ENCODE assay signal across 1 cellular context in the genomic region with DNA sequence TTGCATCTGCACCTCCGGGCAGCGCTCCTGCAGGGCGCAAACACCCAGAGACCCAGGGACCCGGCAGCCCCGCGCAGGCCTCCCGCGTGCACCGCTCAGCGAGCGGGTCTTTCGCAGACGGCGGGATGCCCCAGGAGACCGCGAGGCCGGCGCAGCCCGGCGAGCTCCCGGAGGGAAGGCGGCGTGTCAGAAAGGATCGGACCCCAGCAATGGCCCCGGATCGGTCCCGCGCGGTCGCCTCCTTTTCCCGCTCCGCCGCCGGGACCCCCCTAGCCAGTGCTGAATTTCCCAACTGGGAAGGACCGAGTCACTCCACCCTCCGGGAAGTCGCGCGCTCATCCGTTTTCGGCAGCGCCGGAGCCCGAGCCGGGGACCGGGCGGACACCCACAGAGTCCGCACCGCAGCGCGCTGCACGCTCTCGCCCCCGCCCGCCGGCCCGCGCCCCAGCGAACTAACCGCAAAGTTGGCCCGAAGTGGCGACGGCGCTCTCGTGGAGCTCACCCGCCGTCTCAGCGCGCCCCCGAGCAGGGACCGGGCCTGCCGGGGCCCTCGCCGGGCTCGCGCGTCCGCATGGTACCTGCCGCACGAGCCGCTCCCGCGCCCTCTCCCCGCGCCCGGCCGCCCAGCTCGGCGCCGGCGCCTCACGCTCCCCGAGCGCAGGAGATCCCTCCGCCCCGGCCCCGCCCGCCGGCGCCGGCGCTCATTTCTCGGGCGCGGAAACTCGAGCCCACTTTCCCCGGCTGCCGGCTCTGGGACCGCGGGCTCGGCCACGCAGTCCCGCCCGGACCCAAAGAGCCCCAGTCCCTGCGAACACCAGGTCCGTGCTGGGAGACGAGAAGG.
TF ChIP-seq lines count a peak whose summit lies in the region.

A gene with protein sequence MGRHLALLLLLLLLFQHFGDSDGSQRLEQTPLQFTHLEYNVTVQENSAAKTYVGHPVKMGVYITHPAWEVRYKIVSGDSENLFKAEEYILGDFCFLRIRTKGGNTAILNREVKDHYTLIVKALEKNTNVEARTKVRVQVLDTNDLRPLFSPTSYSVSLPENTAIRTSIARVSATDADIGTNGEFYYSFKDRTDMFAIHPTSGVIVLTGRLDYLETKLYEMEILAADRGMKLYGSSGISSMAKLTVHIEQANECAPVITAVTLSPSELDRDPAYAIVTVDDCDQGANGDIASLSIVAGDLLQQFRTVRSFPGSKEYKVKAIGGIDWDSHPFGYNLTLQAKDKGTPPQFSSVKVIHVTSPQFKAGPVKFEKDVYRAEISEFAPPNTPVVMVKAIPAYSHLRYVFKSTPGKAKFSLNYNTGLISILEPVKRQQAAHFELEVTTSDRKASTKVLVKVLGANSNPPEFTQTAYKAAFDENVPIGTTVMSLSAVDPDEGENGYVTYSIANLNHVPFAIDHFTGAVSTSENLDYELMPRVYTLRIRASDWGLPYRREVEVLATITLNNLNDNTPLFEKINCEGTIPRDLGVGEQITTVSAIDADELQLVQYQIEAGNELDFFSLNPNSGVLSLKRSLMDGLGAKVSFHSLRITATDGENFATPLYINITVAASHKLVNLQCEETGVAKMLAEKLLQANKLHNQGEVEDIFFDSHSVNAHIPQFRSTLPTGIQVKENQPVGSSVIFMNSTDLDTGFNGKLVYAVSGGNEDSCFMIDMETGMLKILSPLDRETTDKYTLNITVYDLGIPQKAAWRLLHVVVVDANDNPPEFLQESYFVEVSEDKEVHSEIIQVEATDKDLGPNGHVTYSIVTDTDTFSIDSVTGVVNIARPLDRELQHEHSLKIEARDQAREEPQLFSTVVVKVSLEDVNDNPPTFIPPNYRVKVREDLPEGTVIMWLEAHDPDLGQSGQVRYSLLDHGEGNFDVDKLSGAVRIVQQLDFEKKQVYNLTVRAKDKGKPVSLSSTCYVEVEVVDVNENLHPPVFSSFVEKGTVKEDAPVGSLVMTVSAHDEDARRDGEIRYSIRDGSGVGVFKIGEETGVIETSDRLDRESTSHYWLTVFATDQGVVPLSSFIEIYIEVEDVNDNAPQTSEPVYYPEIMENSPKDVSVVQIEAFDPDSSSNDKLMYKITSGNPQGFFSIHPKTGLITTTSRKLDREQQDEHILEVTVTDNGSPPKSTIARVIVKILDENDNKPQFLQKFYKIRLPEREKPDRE (N-terminal part only) (minus strand): TSS at position 650 of the 841 bp plus-strand sequence. CDS start 14,029 bp downstream, outside the sequence.

TF ChIP-seq in HepG2, 621 proteins besides CTCF, POLR2A, EP300 and RAD21 (continued from another document and continues in another):
- TF ChIP-seq, protein P1, sequence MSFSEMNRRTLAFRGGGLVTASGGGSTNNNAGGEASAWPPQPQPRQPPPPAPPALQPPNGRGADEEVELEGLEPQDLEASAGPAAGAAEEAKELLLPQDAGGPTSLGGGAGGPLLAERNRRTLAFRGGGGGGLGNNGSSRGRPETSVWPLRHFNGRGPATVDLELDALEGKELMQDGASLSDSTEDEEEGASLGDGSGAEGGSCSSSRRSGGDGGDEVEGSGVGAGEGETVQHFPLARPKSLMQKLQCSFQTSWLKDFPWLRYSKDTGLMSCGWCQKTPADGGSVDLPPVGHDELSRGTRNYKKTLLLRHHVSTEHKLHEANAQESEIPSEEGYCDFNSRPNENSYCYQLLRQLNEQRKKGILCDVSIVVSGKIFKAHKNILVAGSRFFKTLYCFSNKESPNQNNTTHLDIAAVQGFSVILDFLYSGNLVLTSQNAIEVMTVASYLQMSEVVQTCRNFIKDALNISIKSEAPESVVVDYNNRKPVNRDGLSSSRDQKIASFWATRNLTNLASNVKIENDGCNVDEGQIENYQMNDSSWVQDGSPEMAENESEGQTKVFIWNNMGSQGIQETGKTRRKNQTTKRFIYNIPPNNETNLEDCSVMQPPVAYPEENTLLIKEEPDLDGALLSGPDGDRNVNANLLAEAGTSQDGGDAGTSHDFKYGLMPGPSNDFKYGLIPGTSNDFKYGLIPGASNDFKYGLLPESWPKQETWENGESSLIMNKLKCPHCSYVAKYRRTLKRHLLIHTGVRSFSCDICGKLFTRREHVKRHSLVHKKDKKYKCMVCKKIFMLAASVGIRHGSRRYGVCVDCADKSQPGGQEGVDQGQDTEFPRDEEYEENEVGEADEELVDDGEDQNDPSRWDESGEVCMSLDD (CRISPR knock-in tag; IDR thresholded peaks at IDR 0.05; ENCODE audit: borderline replicate concordance) = peak; percentile 10; the same call in 1 of the 2 replicates
- TF ChIP-seq ZNF432 (CRISPR knock-in tag; IDR thresholded peaks at IDR 0.05; ENCODE audit: borderline replicate concordance) (no peak), ZNF616 (CRISPR knock-in tag; IDR thresholded peaks at IDR 0.05; ENCODE audit: low read depth) (no peak), HIVEP1 (CRISPR knock-in tag; IDR thresholded peaks at IDR 0.05) (no peak), ZFYVE20 (CRISPR knock-in tag; IDR thresholded peaks at IDR 0.05; ENCODE audit: borderline replicate concordance, low read depth) (no peak), RBAK (CRISPR knock-in tag; IDR thresholded peaks at IDR 0.05) (no peak), ZBTB42 (CRISPR knock-in tag; IDR thresholded peaks at IDR 0.05) (0 out of 2 replicates have a peak, but pooled peaks have one; percentile 27), MZF1 (CRISPR knock-in tag; IDR thresholded peaks at IDR 0.05; ENCODE audit: borderline replicate concordance) (no peak), NFE2L1 (CRISPR knock-in tag; IDR thresholded peaks at IDR 0.05; ENCODE audit: borderline replicate concordance) (no peak), SAP130 (CRISPR knock-in tag; IDR thresholded peaks at IDR 0.05; ENCODE audit: low read depth) (peak; percentile 44), TBP (CRISPR knock-in tag; IDR thresholded peaks at IDR 0.05) (no peak), ZNF605 (CRISPR knock-in tag; IDR thresholded peaks at IDR 0.05) (no peak; the same call in 1 of the 2 replicates), ZNF652 (CRISPR knock-in tag; IDR thresholded peaks at IDR 0.05; ENCODE audit: borderline replicate concordance, low read depth) (no peak), SUZ12 (IDR thresholded peaks at IDR 0.05; ENCODE audit: low read depth, low read length) (no peak), NR2C2 (CRISPR knock-in tag; IDR thresholded peaks at IDR 0.05; ENCODE audit: borderline replicate concordance) (peak; percentile 34), ZNF773 (CRISPR knock-in tag; IDR thresholded peaks at IDR 0.05; ENCODE audit: borderline replicate concordance) (peak; percentile 23; the same call in 1 of the 2 replicates), ATF7 (IDR thresholded peaks at IDR 0.05) (no peak), ATF7 (CRISPR knock-in tag; IDR thresholded peaks at IDR 0.05) (no peak), CAMTA2 (CRISPR knock-in tag; IDR thresholded peaks at IDR 0.05; ENCODE audit: borderline replicate concordance) (no peak), EHMT2 (IDR thresholded peaks at IDR 0.05; ENCODE audit: borderline replicate concordance, low read depth, low read length) (no peak), ZNF780A (CRISPR knock-in tag; IDR thresholded peaks at IDR 0.05) (no peak), GATA4 (IDR thresholded peaks at IDR 0.05; ENCODE audit: borderline replicate concordance, low read depth) (no peak), ZNF816 (CRISPR knock-in tag; IDR thresholded peaks at IDR 0.05; ENCODE audit: borderline replicate concordance) (no peak), ZNF782 (CRISPR knock-in tag; IDR thresholded peaks at IDR 0.05; ENCODE audit: borderline replicate concordance) (no peak; the same call in 1 of the 2 replicates), ZMYM3 (CRISPR knock-in tag; IDR thresholded peaks at IDR 0.05) (no peak), SNAI1 (CRISPR knock-in tag; IDR thresholded peaks at IDR 0.05; ENCODE audit: borderline replicate concordance) (0 out of 2 replicates have a peak, but pooled peaks have one; percentile 25), STAG1 (CRISPR knock-in tag; IDR thresholded peaks at IDR 0.05) (peak; percentile 21; the same call in 1 of the 2 replicates), MIER2 (CRISPR knock-in tag; IDR thresholded peaks at IDR 0.05) (no peak), HES4 (CRISPR knock-in tag; IDR thresholded peaks at IDR 0.05; ENCODE audit: borderline replicate concordance) (no peak), ZKSCAN5 (CRISPR knock-in tag; IDR thresholded peaks at IDR 0.05) (no peak), RNF2 (conservative IDR thresholded peaks at IDR 0.05; ENCODE audit: low read depth) (0 out of 2 replicates have a peak, but pooled peaks have one; percentile 21), KLF13 (CRISPR knock-in tag; IDR thresholded peaks at IDR 0.05) (no peak), HNRNPH1 (optimal IDR thresholded peaks at IDR 0.05; ENCODE audit: low read depth, low read length) (no peak), CBFB (CRISPR knock-in tag; IDR thresholded peaks at IDR 0.05) (no peak), HOXA5 (CRISPR knock-in tag; IDR thresholded peaks at IDR 0.05) (peak; percentile 54; the same call in 1 of the 2 replicates), FOSL2 (CRISPR knock-in tag; IDR thresholded peaks at IDR 0.05) (no peak; the same call in 1 of the 2 replicates), ZNF225 (CRISPR knock-in tag; IDR thresholded peaks at IDR 0.05) (no peak; the same call in 1 of the 2 replicates)
- TF ChIP-seq, protein P2, sequence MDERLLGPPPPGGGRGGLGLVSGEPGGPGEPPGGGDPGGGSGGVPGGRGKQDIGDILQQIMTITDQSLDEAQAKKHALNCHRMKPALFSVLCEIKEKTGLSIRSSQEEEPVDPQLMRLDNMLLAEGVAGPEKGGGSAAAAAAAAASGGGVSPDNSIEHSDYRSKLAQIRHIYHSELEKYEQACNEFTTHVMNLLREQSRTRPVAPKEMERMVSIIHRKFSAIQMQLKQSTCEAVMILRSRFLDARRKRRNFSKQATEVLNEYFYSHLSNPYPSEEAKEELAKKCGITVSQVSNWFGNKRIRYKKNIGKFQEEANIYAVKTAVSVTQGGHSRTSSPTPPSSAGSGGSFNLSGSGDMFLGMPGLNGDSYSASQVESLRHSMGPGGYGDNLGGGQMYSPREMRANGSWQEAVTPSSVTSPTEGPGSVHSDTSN (CRISPR knock-in tag; IDR thresholded peaks at IDR 0.05) = no peak
- TF ChIP-seq, protein P3, sequence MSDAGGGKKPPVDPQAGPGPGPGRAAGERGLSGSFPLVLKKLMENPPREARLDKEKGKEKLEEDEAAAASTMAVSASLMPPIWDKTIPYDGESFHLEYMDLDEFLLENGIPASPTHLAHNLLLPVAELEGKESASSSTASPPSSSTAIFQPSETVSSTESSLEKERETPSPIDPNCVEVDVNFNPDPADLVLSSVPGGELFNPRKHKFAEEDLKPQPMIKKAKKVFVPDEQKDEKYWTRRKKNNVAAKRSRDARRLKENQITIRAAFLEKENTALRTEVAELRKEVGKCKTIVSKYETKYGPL (CRISPR knock-in tag; IDR thresholded peaks at IDR 0.05) = peak; percentile 21; the same call in 1 of the 2 replicates
- TF ChIP-seq, protein P4, sequence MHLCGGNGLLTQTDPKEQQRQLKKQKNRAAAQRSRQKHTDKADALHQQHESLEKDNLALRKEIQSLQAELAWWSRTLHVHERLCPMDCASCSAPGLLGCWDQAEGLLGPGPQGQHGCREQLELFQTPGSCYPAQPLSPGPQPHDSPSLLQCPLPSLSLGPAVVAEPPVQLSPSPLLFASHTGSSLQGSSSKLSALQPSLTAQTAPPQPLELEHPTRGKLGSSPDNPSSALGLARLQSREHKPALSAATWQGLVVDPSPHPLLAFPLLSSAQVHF (CRISPR knock-in tag; IDR thresholded peaks at IDR 0.05) = no peak
- TF ChIP-seq, protein P5, sequence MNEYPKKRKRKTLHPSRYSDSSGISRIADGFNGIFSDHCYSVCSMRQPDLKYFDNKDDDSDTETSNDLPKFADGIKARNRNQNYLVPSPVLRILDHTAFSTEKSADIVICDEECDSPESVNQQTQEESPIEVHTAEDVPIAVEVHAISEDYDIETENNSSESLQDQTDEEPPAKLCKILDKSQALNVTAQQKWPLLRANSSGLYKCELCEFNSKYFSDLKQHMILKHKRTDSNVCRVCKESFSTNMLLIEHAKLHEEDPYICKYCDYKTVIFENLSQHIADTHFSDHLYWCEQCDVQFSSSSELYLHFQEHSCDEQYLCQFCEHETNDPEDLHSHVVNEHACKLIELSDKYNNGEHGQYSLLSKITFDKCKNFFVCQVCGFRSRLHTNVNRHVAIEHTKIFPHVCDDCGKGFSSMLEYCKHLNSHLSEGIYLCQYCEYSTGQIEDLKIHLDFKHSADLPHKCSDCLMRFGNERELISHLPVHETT (CRISPR knock-in tag; conservative IDR thresholded peaks at IDR 0.05) = no peak
- TF ChIP-seq, protein P6, sequence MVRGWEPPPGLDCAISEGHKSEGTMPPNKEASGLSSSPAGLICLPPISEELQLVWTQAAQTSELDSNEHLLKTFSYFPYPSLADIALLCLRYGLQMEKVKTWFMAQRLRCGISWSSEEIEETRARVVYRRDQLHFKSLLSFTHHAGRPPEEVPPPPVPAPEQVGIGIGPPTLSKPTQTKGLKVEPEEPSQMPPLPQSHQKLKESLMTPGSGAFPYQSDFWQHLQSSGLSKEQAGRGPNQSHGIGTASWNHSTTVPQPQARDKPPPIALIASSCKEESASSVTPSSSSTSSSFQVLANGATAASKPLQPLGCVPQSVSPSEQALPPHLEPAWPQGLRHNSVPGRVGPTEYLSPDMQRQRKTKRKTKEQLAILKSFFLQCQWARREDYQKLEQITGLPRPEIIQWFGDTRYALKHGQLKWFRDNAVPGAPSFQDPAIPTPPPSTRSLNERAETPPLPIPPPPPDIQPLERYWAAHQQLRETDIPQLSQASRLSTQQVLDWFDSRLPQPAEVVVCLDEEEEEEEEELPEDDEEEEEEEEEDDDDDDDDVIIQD (CRISPR knock-in tag; IDR thresholded peaks at IDR 0.05; ENCODE audit: low read depth) = 0 out of 2 replicates have a peak, but pooled peaks have one; percentile 12
- TF ChIP-seq, protein P7, sequence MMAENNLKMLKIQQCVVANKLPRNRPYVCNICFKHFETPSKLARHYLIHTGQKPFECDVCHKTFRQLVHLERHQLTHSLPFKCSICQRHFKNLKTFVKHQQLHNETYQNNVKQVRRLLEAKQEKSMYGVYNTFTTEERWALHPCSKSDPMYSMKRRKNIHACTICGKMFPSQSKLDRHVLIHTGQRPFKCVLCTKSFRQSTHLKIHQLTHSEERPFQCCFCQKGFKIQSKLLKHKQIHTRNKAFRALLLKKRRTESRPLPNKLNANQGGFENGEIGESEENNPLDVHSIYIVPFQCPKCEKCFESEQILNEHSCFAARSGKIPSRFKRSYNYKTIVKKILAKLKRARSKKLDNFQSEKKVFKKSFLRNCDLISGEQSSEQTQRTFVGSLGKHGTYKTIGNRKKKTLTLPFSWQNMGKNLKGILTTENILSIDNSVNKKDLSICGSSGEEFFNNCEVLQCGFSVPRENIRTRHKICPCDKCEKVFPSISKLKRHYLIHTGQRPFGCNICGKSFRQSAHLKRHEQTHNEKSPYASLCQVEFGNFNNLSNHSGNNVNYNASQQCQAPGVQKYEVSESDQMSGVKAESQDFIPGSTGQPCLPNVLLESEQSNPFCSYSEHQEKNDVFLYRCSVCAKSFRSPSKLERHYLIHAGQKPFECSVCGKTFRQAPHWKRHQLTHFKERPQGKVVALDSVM (CRISPR knock-in tag; IDR thresholded peaks at IDR 0.05) = peak; percentile 18; the same call in 1 of the 2 replicates
- TF ChIP-seq, protein P8, sequence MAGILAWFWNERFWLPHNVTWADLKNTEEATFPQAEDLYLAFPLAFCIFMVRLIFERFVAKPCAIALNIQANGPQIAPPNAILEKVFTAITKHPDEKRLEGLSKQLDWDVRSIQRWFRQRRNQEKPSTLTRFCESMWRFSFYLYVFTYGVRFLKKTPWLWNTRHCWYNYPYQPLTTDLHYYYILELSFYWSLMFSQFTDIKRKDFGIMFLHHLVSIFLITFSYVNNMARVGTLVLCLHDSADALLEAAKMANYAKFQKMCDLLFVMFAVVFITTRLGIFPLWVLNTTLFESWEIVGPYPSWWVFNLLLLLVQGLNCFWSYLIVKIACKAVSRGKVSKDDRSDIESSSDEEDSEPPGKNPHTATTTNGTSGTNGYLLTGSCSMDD (CRISPR knock-in tag; IDR thresholded peaks at IDR 0.05) = no peak
